28 cellular contexts compared by ENCODE assay signal in genomic region chr5:139980765-139981164, GRCh38.
"Had no signal": no experiment of that assay in that cellular context is flagged by ENCODE, and none has a peak within 500 bp of the region (broad histone marks: within the 10 kb centered on the region; RNA-seq: fewer than 3 reads in every experiment).

No MANE protein-coding gene starts in this region.

- H3K4me1 Mint-ChIP-seq: stimulated activated naive CD8-positive, alpha-beta T cell treated with anti-CD3 and anti-CD28 coated beads, Interleukin-15, amount 100 ng/mL, for 72 hours had no signal

- H3K27ac Mint-ChIP-seq: dendritic cell treated with granulocyte-macrophage colony-stimulating factor and Interleukin-4, amounts not matched to agents 40 ng/mL and 50 ng/mL, for 4 days; endodermal cell; naive thymus-derived CD4-positive, alpha-beta T cell; stimulated activated naive B cell treated with anti-CD40 and anti-IgM and Interleukin-4, amounts not matched to agents 10 μg/mL and 1 μg/mL and 100 μg/mL, for 72 hours; stimulated activated naive CD8-positive, alpha-beta T cell treated with anti-CD3 and anti-CD28 coated beads, Interleukin-15, amount 100 ng/mL, for 72 hours had no signal

- H3K9me3 ChIP-seq: colonic mucosa, gastrocnemius medialis, ovary, psoas muscle, sigmoid colon, suprapubic skin, transverse colon, upper lobe of right lung, uterus had no signal

- H3K27me3 ChIP-seq: colonic mucosa, gastrocnemius medialis, ovary, sigmoid colon, upper lobe of right lung, uterus had no signal

- H3K9me3 Mint-ChIP-seq: dendritic cell treated with granulocyte-macrophage colony-stimulating factor and Interleukin-4, amounts not matched to agents 40 ng/mL and 50 ng/mL, for 4 days; endodermal cell; stimulated activated naive B cell treated with anti-CD40 and anti-IgM and Interleukin-4, amounts not matched to agents 10 μg/mL and 1 μg/mL and 100 μg/mL, for 72 hours; stimulated activated naive CD8-positive, alpha-beta T cell treated with anti-CD3 and anti-CD28 coated beads, Interleukin-15, amount 100 ng/mL, for 72 hours had no signal

- H3K4me3 Mint-ChIP-seq: dendritic cell treated with granulocyte-macrophage colony-stimulating factor and Interleukin-4, amounts not matched to agents 40 ng/mL and 50 ng/mL, for 4 days; endodermal cell; naive thymus-derived CD4-positive, alpha-beta T cell; nephron; stimulated activated naive B cell treated with anti-CD40 and anti-IgM and Interleukin-4, amounts not matched to agents 10 μg/mL and 1 μg/mL and 100 μg/mL, for 72 hours; stimulated activated naive CD8-positive, alpha-beta T cell treated with anti-CD3 and anti-CD28 coated beads, Interleukin-15, amount 100 ng/mL, for 72 hours had no signal

- H3K4me1 ChIP-seq: colonic mucosa, suprapubic skin, transverse colon, upper lobe of right lung, uterus had no signal

- H3K36me3 ChIP-seq: colonic mucosa, gastrocnemius medialis, ovary, sigmoid colon, suprapubic skin, transverse colon, upper lobe of right lung, uterus had no signal

- H3K4me3 ChIP-seq: colonic mucosa, gastrocnemius medialis, ovary, psoas muscle, sigmoid colon, suprapubic skin, transverse colon, upper lobe of right lung, uterus had no signal

- H3K36me3 Mint-ChIP-seq: naive thymus-derived CD4-positive, alpha-beta T cell; stimulated activated naive B cell treated with anti-CD40 and anti-IgM and Interleukin-4, amounts not matched to agents 10 μg/mL and 1 μg/mL and 100 μg/mL, for 72 hours had no signal

- H3K27ac ChIP-seq: colonic mucosa, epithelial cell of prostate, gastrocnemius medialis, ovary, psoas muscle, sigmoid colon, suprapubic skin, transverse colon, upper lobe of right lung, uterus had no signal

- DNase-seq: colonic mucosa; effector CD8-positive, alpha-beta T cell; endodermal cell; foreskin fibroblast; gastrocnemius medialis; head of caudate nucleus; mesenchymal stem cell; midbrain; naive thymus-derived CD4-positive, alpha-beta T cell; occipital lobe; ovary; posterior cingulate gyrus; psoas muscle; right cardiac atrium; sigmoid colon; stimulated activated CD4-positive, alpha-beta T cell treated with anti-CD3 and anti-CD28 coated beads, Interleukin-2, amount 100 ng/mL, for 24 hours; stimulated activated CD4-positive, alpha-beta T cell treated with anti-CD3 and anti-CD28 coated beads, Interleukin-4, amount 100 ng/mL, for 24 hours; stimulated activated naive B cell treated with anti-CD40 and anti-IgM and Interleukin-4, amounts not matched to agents 10 μg/mL and 1 μg/mL and 100 μg/mL, for 72 hours; stimulated activated naive CD8-positive, alpha-beta T cell treated with anti-CD3 and anti-CD28 coated beads, Interleukin-15, amount 100 ng/mL, for 72 hours; transverse colon; upper lobe of right lung; uterus had no signal

- ATAC-seq: esophagus mucosa; gastrocnemius medialis; left lobe of liver; naive thymus-derived CD4-positive, alpha-beta T cell; psoas muscle; stimulated activated naive B cell treated with anti-CD40 and anti-IgM and Interleukin-4, amounts not matched to agents 10 μg/mL and 1 μg/mL and 100 μg/mL, for 72 hours; stimulated activated naive CD8-positive, alpha-beta T cell treated with anti-CD3 and anti-CD28 coated beads, Interleukin-15, amount 100 ng/mL, for 72 hours had no signal
